In the genomic region with DNA sequence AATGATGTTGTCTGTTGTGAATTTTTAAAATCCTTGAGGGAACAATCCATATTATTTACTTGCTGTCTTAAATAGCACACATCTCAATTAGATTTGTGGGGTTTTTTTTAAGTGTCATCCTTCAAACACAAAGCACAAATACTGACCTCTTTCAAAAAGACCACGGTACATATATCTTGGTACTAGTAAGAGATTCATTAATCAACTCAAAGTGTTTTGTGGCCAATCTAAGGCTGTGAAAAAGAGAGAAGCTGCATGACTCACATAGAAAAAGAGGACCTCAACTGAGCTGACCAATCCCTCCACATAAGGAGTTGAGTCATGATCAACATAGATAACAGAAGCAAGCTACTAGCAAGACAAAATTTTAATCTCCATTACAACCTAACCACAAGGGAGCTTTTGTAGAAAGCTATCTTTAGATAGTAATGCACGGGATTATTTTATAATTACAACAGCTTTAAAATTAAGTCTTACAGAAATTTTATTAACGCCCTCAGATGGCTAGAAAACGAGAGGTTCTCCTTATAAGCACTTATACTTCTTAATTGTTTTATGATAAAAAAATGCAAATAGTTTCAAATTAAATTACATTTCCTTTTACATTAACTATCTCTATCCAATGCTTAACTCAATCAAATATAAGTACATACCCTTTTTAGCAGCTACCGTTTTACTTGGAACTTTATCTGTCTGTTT, we compare ENCODE assay signal across 9 cellular contexts.
A peak's percentile ranks its signal among the peaks of the same experiment; 100 is the strongest.
DNase-seq lines count a peak whose midpoint lies in the region; TF ChIP-seq lines count a peak whose summit lies in the region.
"Had no signal": no experiment of that assay in that cellular context is flagged by ENCODE, and none has a peak within 500 bp of the region (broad histone marks: within the 10 kb centered on the region; RNA-seq: fewer than 3 reads in every experiment).

No MANE protein-coding gene starts in this region.

- TF ChIP-seq CTCF in NB4 (IDR thresholded peaks at IDR 0.05; ENCODE audit: low read depth, low read length) (no peak), osteoblast (IDR thresholded peaks at IDR 0.05; ENCODE audit: extremely low read depth, low read depth, low read length) (no peak), colonic mucosa (IDR thresholded peaks at IDR 0.05) (no peak)

- H3K9me3 ChIP-seq in osteoblast (ENCODE audit: low read depth, low read length) (no peaks in the 10 kb centered on the region), colonic mucosa (no peaks in the 10 kb centered on the region)

- H3K36me3 ChIP-seq in osteoblast (ENCODE audit: insufficient read depth, low read length) (peaks cover 37% of the 10 kb centered on the region), colonic mucosa (no peaks in the 10 kb centered on the region)

- H3K79me2 ChIP-seq in osteoblast (ENCODE audit: insufficient read depth, low read length) = peaks cover 6% of the 10 kb centered on the region

- H3K4me1 ChIP-seq in osteoblast (ENCODE audit: insufficient read depth, low read length) = peaks cover 21% of the 10 kb centered on the region
- no peaks in the 10 kb centered on the region for H3K4me1 ChIP-seq in colonic mucosa

- H3K9ac ChIP-seq in colonic mucosa (ENCODE audit: low read depth in 2 of 2, low read length in 2 of 2) = no peak overlapping the region

- intact Hi-C loops in colonic mucosa (cut with DNase I) = no loop called here

- peak overlapping the region; percentile 58 for H3K27ac ChIP-seq in osteoblast (ENCODE audit: low read depth, low read length)
- H3K27ac ChIP-seq in colonic mucosa = no peak overlapping the region

- H3K27me3 ChIP-seq in osteoblast (ENCODE audit: insufficient read depth, low read length) (no peaks in the 10 kb centered on the region), colonic mucosa (no peaks in the 10 kb centered on the region)

- TF ChIP-seq POLR2A in NB4 (IDR thresholded peaks at IDR 0.05; ENCODE audit: extremely low read depth, insufficient read length) = no peak
- no peak for TF ChIP-seq POLR2A in erythroblast (IDR thresholded peaks at IDR 0.05; ENCODE audit: low read length)

- H3K4me3 ChIP-seq in NB4 (ENCODE audit: low read depth, low read length) (peak overlapping the region; percentile 39), osteoblast (ENCODE audit: insufficient read depth, low read length) (no peak overlapping the region), colonic mucosa (no peak overlapping the region)

- no peaks in the 10 kb centered on the region for H4K20me1 ChIP-seq in osteoblast (ENCODE audit: insufficient read depth, low read length)

- peak overlapping the region; percentile 5 for H3K4me2 ChIP-seq in osteoblast (ENCODE audit: insufficient read depth, low read length)

- DNase-seq in GM04503 (ENCODE audit: low read depth) (peak; percentile 44), NB4 (ENCODE audit: low read depth) (peak; percentile 92), erythroblast (lab: John Stamatoyannopoulos, UW) (peak; percentile 85 to 89), osteoblast (ENCODE audit: insufficient read length, low spot score, missing footprints) (no peak), colonic mucosa (no peak), NCI-H1048 (lab: John Stamatoyannopoulos, UW) (no peak), NCI-H128 (lab: John Stamatoyannopoulos, UW; ENCODE audit: unreplicated experiment) (no peak)
- DNase-seq in activated CD8-positive, alpha-beta memory T cell treated with anti-CD3 and anti-CD28 coated beads, Interleukin-2, amount 50 U/mL, for 4 hours = no peak
- DNase-seq: NCI-H345 had no signal

- H2AFZ ChIP-seq in osteoblast (ENCODE audit: low read length) = no peak overlapping the region

Comparison
In these comparisons a context has a peak if more than half of its experiments do, and no peak if none do; other contexts are left out.
1. DNase-seq: peak in GM04503 (single experiment), NB4 (single experiment) and erythroblast (2 of 2); none in osteoblast (single experiment), activated CD8-positive, alpha-beta memory T cell treated with anti-CD3 and anti-CD28 coated beads, Interleukin-2, amount 50 U/mL, for 4 hours (single experiment), colonic mucosa (single experiment), NCI-H1048 (single experiment) and NCI-H128 (single experiment).